ENCODE assay signal across 22 cellular contexts in the genomic region with DNA sequence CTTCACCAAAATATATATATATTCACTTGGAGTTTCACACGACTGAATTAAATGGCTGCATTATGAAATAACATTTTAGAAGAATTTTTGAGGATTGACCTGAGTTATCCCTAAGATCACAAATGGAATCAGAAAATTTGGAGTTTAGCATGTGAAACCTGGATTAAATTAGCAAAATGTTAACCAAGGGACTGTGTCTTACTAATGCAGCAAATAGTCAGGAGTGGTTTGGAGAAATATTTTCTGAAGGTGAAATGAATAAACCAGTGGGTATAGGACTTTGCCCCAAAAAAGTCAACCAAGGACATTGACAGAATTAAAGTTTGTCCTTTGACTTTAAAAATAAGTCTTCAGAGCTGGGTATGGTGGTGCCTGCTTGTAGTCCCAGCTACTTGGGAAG.
DNase-seq lines count a peak whose midpoint lies in the region; ATAC-seq and TF ChIP-seq lines count a peak whose summit lies in the region.
"Had no signal": no experiment of that assay in that cellular context is flagged by ENCODE, and none has a peak within 500 bp of the region (broad histone marks: within the 10 kb centered on the region; RNA-seq: fewer than 3 reads in every experiment).

No MANE protein-coding gene starts in this region.

- no peaks in the 10 kb centered on the region for H3K4me1 ChIP-seq in IMR-90 (ENCODE audit: control insufficient read depth, insufficient read depth, low read length)

- H3K4ac ChIP-seq in IMR-90 (ENCODE audit: low read depth, low read length) = no peak overlapping the region

- H4K5ac ChIP-seq in IMR-90 (ENCODE audit: low read depth, low read length) = no peak overlapping the region

- H2BK5ac ChIP-seq in IMR-90 (ENCODE audit: low read depth, low read length, poor library complexity, severe bottlenecking) = no peak overlapping the region

- dilution Hi-C loops in IMR-90 (cut with HindIII; ENCODE audit: low sequenced_read_pairs, unreplicated experiment) = no loop called here

- TF ChIP-seq POLR2A in IMR-90 (IDR thresholded peaks at IDR 0.05; ENCODE audit: low read depth, low read length) = no peak

- no peak overlapping the region for H3K23ac ChIP-seq in IMR-90 (ENCODE audit: low read depth, low read length)

- WGBS in IMR-90 (ENCODE audit: extremely low coverage in 2 of 2, insufficient read length in 1 of 2), 2 experiments = no CpG with 5 or more reads among the region's 1 CpG

- no peaks in the 10 kb centered on the region for H3K27me3 ChIP-seq in IMR-90 (ENCODE audit: control insufficient read depth, insufficient read depth, low read length)
- H3K27me3 ChIP-seq: BLaER1 had no signal

- in situ Hi-C loops in IMR-90 (cut with MboI; ENCODE audit: low sequenced_read_pairs) = no loop called here

- H2BK15ac ChIP-seq in IMR-90 (ENCODE audit: low read depth, low read length) = no peak overlapping the region

- H4K8ac ChIP-seq in IMR-90 (ENCODE audit: low read depth in 2 of 2, low read length in 2 of 2) = no peak overlapping the region

- no peak for TF ChIP-seq RAD21 in IMR-90 (IDR thresholded peaks at IDR 0.05; ENCODE audit: low read length)

- H3K9me1 ChIP-seq in IMR-90 (ENCODE audit: insufficient read depth, low read length) = no peaks in the 10 kb centered on the region; the same call in 1 of the 2 replicates

- POLR2A ChIA-PET in IMR-90 (lab: Charles Lee; ENCODE audit: unreplicated experiment) = interaction anchor here (0.6 kb wide), 1 partner anchor 162 kb away, joined by 10 read pairs; no protein-coding TSS in a partner anchor

- no peak overlapping the region for H2AFZ ChIP-seq in IMR-90 (replicated peaks; ENCODE audit: low read length, poor library complexity)

- peaks cover 26% of the 10 kb centered on the region for H3K4me1 Mint-ChIP-seq in chondrocyte (ENCODE audit: low read depth)
- H3K4me1 Mint-ChIP-seq in osteocyte (ENCODE audit: unreplicated experiment) = peaks cover 53% of the 10 kb centered on the region

- no peak overlapping the region for H3K56ac ChIP-seq in IMR-90 (ENCODE audit: extremely low read depth, insufficient read depth, low read length)

- no peaks in the 10 kb centered on the region for H4K20me1 ChIP-seq in IMR-90 (ENCODE audit: insufficient read depth, low read length)

- H3K9me3 ChIP-seq in IMR-90 (ENCODE audit: control insufficient read depth, insufficient read depth, low read length) = no peaks in the 10 kb centered on the region
- H3K9me3 ChIP-seq: BLaER1 had no signal

- H2AK9ac ChIP-seq in IMR-90 (replicated peaks; ENCODE audit: low read depth, low read length, poor library complexity) = no peak overlapping the region

- H2BK120ac ChIP-seq in IMR-90 (ENCODE audit: low read depth, low read length) = no peak overlapping the region

- H2AK5ac ChIP-seq in IMR-90 (ENCODE audit: low read depth, low read length) = no peak overlapping the region; the same call in 1 of the 2 replicates

- no peak overlapping the region for H3K18ac ChIP-seq in IMR-90 (ENCODE audit: low read depth, low read length)

- no peak overlapping the region for H3K9ac ChIP-seq in IMR-90 (ENCODE audit: low read depth, low read length)
- H3K9ac ChIP-seq: BLaER1 had no signal

- no peaks in the 10 kb centered on the region for H3K79me1 ChIP-seq in IMR-90 (ENCODE audit: low read depth in 1 of 2, low read length in 2 of 2)

- H3K9me3 Mint-ChIP-seq in chondrocyte (ENCODE audit: low read depth) = no peaks in the 10 kb centered on the region
- no peaks in the 10 kb centered on the region for H3K9me3 Mint-ChIP-seq in osteocyte (ENCODE audit: unreplicated experiment)
- H3K9me3 Mint-ChIP-seq: CD4-positive, alpha-beta T cell had no signal

- no peaks in the 10 kb centered on the region; the same call in 1 of the 2 replicates for H3K36me3 ChIP-seq in IMR-90 (ENCODE audit: control insufficient read depth, insufficient read depth, low read length)

- H3K27me3 Mint-ChIP-seq in chondrocyte (ENCODE audit: low read depth) = no peaks in the 10 kb centered on the region
- H3K27me3 Mint-ChIP-seq in osteocyte (ENCODE audit: unreplicated experiment) = no peaks in the 10 kb centered on the region
- H3K27me3 Mint-ChIP-seq: CD4-positive, alpha-beta T cell had no signal

- H3K27ac Mint-ChIP-seq in chondrocyte (ENCODE audit: unreplicated experiment) = peak overlapping the region; percentile 22
- peak overlapping the region; percentile 49 for H3K27ac Mint-ChIP-seq in osteocyte (ENCODE audit: unreplicated experiment)
- H3K27ac Mint-ChIP-seq: CD4-positive, alpha-beta T cell had no signal

- TF ChIP-seq CTCF in IMR-90 (conservative IDR thresholded peaks at IDR 0.05; ENCODE audit: low read depth, low read length) (no peak), chondrocyte (IDR thresholded peaks at IDR 0.05) (no peak), osteocyte (IDR thresholded peaks at IDR 0.05) (no peak)

- H3K4me2 ChIP-seq in IMR-90 (ENCODE audit: low read depth, low read length) = no peak overlapping the region
- H3K4me2 ChIP-seq: BLaER1 had no signal

- H3K4me3 Mint-ChIP-seq in chondrocyte (ENCODE audit: unreplicated experiment) = no peak overlapping the region
- H3K4me3 Mint-ChIP-seq in osteocyte (ENCODE audit: unreplicated experiment) = no peak overlapping the region
- H3K4me3 Mint-ChIP-seq: CD4-positive, alpha-beta T cell had no signal

- ATAC-seq in IMR-90 (ENCODE audit: low read depth) = no peak
- no peak for ATAC-seq in GM19455 (IDR thresholded peaks at IDR 0.05; ENCODE audit: unreplicated experiment)
- ATAC-seq in GM21825 (IDR thresholded peaks at IDR 0.05; ENCODE audit: unreplicated experiment) = no peak
- no peak for ATAC-seq in GM21619 (IDR thresholded peaks at IDR 0.05; ENCODE audit: unreplicated experiment)
- ATAC-seq: Panc1 had no signal

- CTCF ChIA-PET in IMR-90 (lab: Yijun Ruan, JAX) = interaction anchor here (0.6 kb wide), 3 partner anchors 132 to 275 kb away, joined by 3 to 9 read pairs (median 4); no protein-coding TSS in a partner anchor

- no peak overlapping the region for H4K91ac ChIP-seq in IMR-90 (ENCODE audit: insufficient read depth, low read depth, low read length)

- 0 out of 2 replicates have a peak overlapping the region, but pooled peaks have one; percentile 31 for H3K14ac ChIP-seq in IMR-90 (replicated peaks; ENCODE audit: low read depth, low read length)

- H3K27ac ChIP-seq in IMR-90 (ENCODE audit: insufficient read depth, low read length) = no peak overlapping the region
- H3K27ac ChIP-seq: 22Rv1, BLaER1, RWPE1 had no signal

- no peak overlapping the region; the same call in 1 of the 2 replicates for H2BK20ac ChIP-seq in IMR-90 (ENCODE audit: low read depth, low read length)

- peak; percentile 15 for DNase-seq in AG08395 (ENCODE audit: low spot score)
- no peak for DNase-seq in IMR-90
- DNase-seq in chondrocyte (ENCODE audit: low spot score) = no peak
- DNase-seq in osteocyte (ENCODE audit: extremely low spot score, unreplicated experiment) = no peak
- DNase-seq: CD4-positive, alpha-beta T cell; KG1; MM.1S; NCI-H1048; NCI-H1417; NCI-H1694; NCI-H2081; NCI-H2227 treated with DMSO at 0.1 percent for 48 hours; NCI-H510A; NCI-H69; SHP77 had no signal

- no peak overlapping the region for H3K4me3 ChIP-seq in IMR-90 (ENCODE audit: insufficient read depth, low read depth, low read length)
- H3K4me3 ChIP-seq: BLaER1 had no signal

- intact Hi-C loops in IMR-90 (cut with micrococcal nuclease) = no loop called here

- BruUV-seq in IMR-90 (replicated peaks; lab: Mats Ljungman, UMichigan) = no TSS peak

- H3K36me3 Mint-ChIP-seq in chondrocyte (ENCODE audit: low read depth) (peaks cover 5% of the 10 kb centered on the region), osteocyte (ENCODE audit: unreplicated experiment) (no peaks in the 10 kb centered on the region)

TF ChIP-seq in IMR-90, 13 proteins besides CTCF, POLR2A, EP300 and RAD21:
- TF ChIP-seq BHLHE40 (IDR thresholded peaks at IDR 0.05; ENCODE audit: low read depth, low read length) (no peak), MAZ (IDR thresholded peaks at IDR 0.05; ENCODE audit: borderline replicate concordance, low read depth, low read length) (no peak), MXI1 (IDR thresholded peaks at IDR 0.05; ENCODE audit: borderline replicate concordance, low read depth, low read length) (no peak), RFX5 (IDR thresholded peaks at IDR 0.05; ENCODE audit: low read depth, low read length) (no peak), CEBPB (IDR thresholded peaks at IDR 0.05; ENCODE audit: low read depth, low read length) (no peak), USF2 (IDR thresholded peaks at IDR 0.05; ENCODE audit: low read depth, low read length) (no peak), MAFK (IDR thresholded peaks at IDR 0.05; ENCODE audit: low read depth, low read length) (no peak), FOS (IDR thresholded peaks at IDR 0.05; ENCODE audit: low read depth, low read length) (no peak), CHD1 (IDR thresholded peaks at IDR 0.05; ENCODE audit: low read depth, low read length) (no peak), SMC3 (IDR thresholded peaks at IDR 0.05; ENCODE audit: low read depth, low read length) (no peak), RCOR1 (IDR thresholded peaks at IDR 0.05; ENCODE audit: insufficient replicate concordance, low read length) (no peak)
- TF ChIP-seq, protein P1, sequence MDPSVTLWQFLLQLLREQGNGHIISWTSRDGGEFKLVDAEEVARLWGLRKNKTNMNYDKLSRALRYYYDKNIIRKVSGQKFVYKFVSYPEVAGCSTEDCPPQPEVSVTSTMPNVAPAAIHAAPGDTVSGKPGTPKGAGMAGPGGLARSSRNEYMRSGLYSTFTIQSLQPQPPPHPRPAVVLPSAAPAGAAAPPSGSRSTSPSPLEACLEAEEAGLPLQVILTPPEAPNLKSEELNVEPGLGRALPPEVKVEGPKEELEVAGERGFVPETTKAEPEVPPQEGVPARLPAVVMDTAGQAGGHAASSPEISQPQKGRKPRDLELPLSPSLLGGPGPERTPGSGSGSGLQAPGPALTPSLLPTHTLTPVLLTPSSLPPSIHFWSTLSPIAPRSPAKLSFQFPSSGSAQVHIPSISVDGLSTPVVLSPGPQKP (IDR thresholded peaks at IDR 0.05; ENCODE audit: borderline replicate concordance, low read depth, low read length) = no peak
